24 cellular contexts compared by ENCODE assay signal in the genomic region with DNA sequence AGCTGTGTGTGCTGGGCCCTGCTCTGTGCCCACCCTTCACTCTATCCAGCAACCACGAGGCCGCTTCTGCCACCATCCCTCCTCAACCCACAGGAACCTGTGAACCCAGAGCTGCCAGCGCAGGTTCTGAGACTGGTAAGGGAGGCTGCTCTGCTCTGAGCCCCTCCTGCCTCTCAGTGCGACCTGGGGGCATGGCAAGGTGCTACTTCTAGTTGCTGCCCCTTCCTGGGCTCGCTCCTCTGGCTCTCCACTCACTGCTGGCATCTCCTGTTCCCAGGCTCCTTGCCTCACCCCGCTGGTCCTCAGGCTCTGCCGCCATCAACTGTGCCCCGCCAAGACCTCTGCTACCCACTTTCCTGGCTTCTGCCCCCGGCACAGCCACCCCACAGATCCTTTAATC. TPM values are rescaled to one million over a fixed set of nuclear protein-coding genes. Genes with fewer than 3 reads are reported as not detected.
"Had no signal": no experiment of that assay in that cellular context is flagged by ENCODE, and none has a peak within 500 bp of the region (broad histone marks: within the 10 kb centered on the region; RNA-seq: fewer than 3 reads in every experiment).

No MANE protein-coding gene starts in this region.

- H3K27ac ChIP-seq: dorsolateral prefrontal cortex, hepatocyte, left ventricle myocardium inferior, lower lobe of right lung, neural progenitor cell, parathyroid adenoma, psoas muscle, right lobe of liver, testis, tibial nerve had no signal

- H3K36me3 Mint-ChIP-seq: memory B cell; mesothelial cell of epicardium; natural killer cell treated with Interleukin-12 subunit alpha and Interleukin-12 subunit beta and Interleukin-15 and Interleukin-18, amount 100 ng/mL, for 72 hours; neural progenitor cell; stimulated activated naive B cell treated with anti-CD40 and anti-IgM and Interleukin-4, amounts not matched to agents 10 μg/mL and 1 μg/mL and 100 μg/mL, for 72 hours had no signal

- H3K4me1 ChIP-seq: left ventricle myocardium inferior, lower lobe of right lung, neural progenitor cell, parathyroid adenoma, psoas muscle, right lobe of liver, testis had no signal

- H3K4me1 Mint-ChIP-seq: mesothelial cell of epicardium had no signal

- H3K4me3 ChIP-seq: dorsolateral prefrontal cortex, hepatocyte, left ventricle myocardium inferior, lower lobe of right lung, neural progenitor cell, psoas muscle, right lobe of liver, testis, tibial nerve had no signal

- H3K27ac Mint-ChIP-seq: memory B cell; mesothelial cell of epicardium; neural progenitor cell; stimulated activated naive B cell treated with anti-CD40 and anti-IgM and Interleukin-4, amounts not matched to agents 10 μg/mL and 1 μg/mL and 100 μg/mL, for 72 hours; stimulated activated naive CD8-positive, alpha-beta T cell treated with anti-CD3 and anti-CD28 coated beads, Interleukin-15, amount 100 ng/mL, for 72 hours had no signal

- H3K9me3 Mint-ChIP-seq: memory B cell; natural killer cell treated with Interleukin-12 subunit alpha and Interleukin-12 subunit beta and Interleukin-15 and Interleukin-18, amount 100 ng/mL, for 72 hours; stimulated activated naive B cell treated with anti-CD40 and anti-IgM and Interleukin-4, amounts not matched to agents 10 μg/mL and 1 μg/mL and 100 μg/mL, for 72 hours; stimulated activated naive CD8-positive, alpha-beta T cell treated with anti-CD3 and anti-CD28 coated beads, Interleukin-15, amount 100 ng/mL, for 72 hours had no signal

- H3K36me3 ChIP-seq: left ventricle myocardium inferior, lower lobe of right lung, neural progenitor cell, right lobe of liver, tibial nerve had no signal

- H3K9me3 ChIP-seq: lower lobe of right lung, psoas muscle, right lobe of liver, testis, tibial nerve had no signal

- ATAC-seq: left cardiac atrium; lower lobe of right lung; natural killer cell treated with Interleukin-12 subunit alpha and Interleukin-12 subunit beta and Interleukin-15 and Interleukin-18, amount 100 ng/mL, for 72 hours; right lobe of liver; stimulated activated naive B cell treated with anti-CD40 and anti-IgM and Interleukin-4, amounts not matched to agents 10 μg/mL and 1 μg/mL and 100 μg/mL, for 72 hours; stimulated activated naive CD8-positive, alpha-beta T cell treated with anti-CD3 and anti-CD28 coated beads, Interleukin-15, amount 100 ng/mL, for 72 hours had no signal

- DNase-seq: cortex of kidney; effector CD8-positive, alpha-beta T cell; foreskin melanocyte; kidney; left cardiac atrium; left ventricle myocardium inferior; lower lobe of right lung; occipital lobe; psoas muscle; retina; right lobe of liver; stimulated activated CD4-positive, alpha-beta T cell treated with anti-CD3 and anti-CD28 coated beads, Interleukin-4, amount 100 ng/mL, for 1 hour; stimulated activated CD8-positive, alpha-beta memory T cell treated with anti-CD3 and anti-CD28 coated beads, Interleukin-4, amount 100 ng/mL, for 48 hours; stimulated activated naive B cell treated with anti-CD40 and anti-IgM and Interleukin-4, amounts not matched to agents 10 μg/mL and 1 μg/mL and 100 μg/mL, for 72 hours; stimulated activated naive CD8-positive, alpha-beta T cell treated with anti-CD3 and anti-CD28 coated beads, Interleukin-15, amount 100 ng/mL, for 72 hours; testis had no signal

- H3K4me3 Mint-ChIP-seq: memory B cell; mesothelial cell of epicardium; natural killer cell treated with Interleukin-12 subunit alpha and Interleukin-12 subunit beta and Interleukin-15 and Interleukin-18, amount 100 ng/mL, for 72 hours; neural progenitor cell; stimulated activated naive B cell treated with anti-CD40 and anti-IgM and Interleukin-4, amounts not matched to agents 10 μg/mL and 1 μg/mL and 100 μg/mL, for 72 hours; stimulated activated naive CD8-positive, alpha-beta T cell treated with anti-CD3 and anti-CD28 coated beads, Interleukin-15, amount 100 ng/mL, for 72 hours had no signal

RNA-seq across cellular contexts. Expression of a gene that starts 39.3 kb away (rescaled TPM):
- total RNA-seq: left ventricle myocardium inferior had no signal
